Comparison of ENCODE assay signal across 9 cellular contexts in the genomic region with DNA sequence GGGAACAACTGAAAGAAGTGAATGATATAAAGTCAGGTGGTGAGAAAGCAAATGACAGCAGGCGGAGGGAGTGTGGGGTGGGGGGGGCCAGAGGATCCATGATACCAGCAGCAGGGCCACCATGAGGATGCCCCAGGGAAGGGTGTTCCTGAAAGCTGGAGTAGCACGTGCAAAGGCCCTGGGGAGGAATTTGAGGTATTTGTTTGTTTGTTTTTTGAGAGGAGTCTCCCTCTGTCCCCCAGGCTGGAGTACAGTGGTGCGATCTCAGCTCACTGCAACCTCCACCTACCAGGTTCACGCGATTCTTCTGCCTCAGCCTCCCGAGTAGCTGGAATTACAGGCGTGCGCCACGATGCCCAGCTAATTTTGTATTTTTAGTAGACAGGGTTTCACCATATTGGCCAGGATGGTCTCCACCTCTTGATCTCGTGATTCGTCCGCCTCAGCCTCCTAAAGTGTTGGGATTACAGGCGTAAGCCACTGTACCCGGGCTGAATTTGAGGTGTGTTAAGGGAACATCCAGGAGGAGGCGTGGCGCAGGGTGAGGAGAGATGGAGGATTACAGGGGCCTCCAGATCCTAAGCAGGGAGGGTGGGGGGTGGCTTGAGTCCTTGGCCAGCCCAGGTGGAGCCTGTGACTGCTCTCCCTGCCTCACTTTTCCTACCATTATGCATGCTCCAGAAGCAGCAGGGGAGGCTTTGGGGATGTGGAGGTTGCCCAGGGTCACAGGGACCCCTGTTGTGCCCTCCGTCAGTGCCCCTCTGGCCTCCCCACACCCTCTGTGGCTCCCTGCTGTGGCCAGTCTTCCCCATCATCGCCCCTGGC. TPM values are rescaled to one million over a fixed set of nuclear protein-coding genes. Genes with fewer than 3 reads are reported as not detected.
DNase-seq lines count a peak whose midpoint lies in the region; ATAC-seq, FAIRE-seq and TF ChIP-seq lines count a peak whose summit lies in the region.
"Had no signal": no experiment of that assay in that cellular context is flagged by ENCODE, and none has a peak within 500 bp of the region (broad histone marks: within the 10 kb centered on the region; RNA-seq: fewer than 3 reads in every experiment).

No MANE protein-coding gene starts in this region.

- H3K27ac ChIP-seq in GM12878 (ENCODE audit: control insufficient read depth, insufficient read depth) (no peak overlapping the region), mesendoderm (ENCODE audit: low read depth, low read length) (peak overlapping the region; percentile 90)

- ATAC-seq in activated T-cell treated with anti-CD3 and anti-CD28 coated beads, Interleukin-2, amount 50 U/mL, for 72 hours (replicated peaks in 1 of 2) = no peak
- ATAC-seq in GM12878 = no peak
- ATAC-seq in GM18505 (IDR thresholded peaks at IDR 0.05; ENCODE audit: unreplicated experiment) = no peak

- peaks cover 5% of the 10 kb centered on the region for H3K79me2 ChIP-seq in GM12878 (ENCODE audit: control insufficient read depth, insufficient read depth, low read length)
- H3K79me2 ChIP-seq in mesendoderm (ENCODE audit: control insufficient read depth, insufficient read depth, low read length) = no peaks in the 10 kb centered on the region

- H4K5ac ChIP-seq in mesendoderm (ENCODE audit: low read length) = no peak overlapping the region

- no peak for TF ChIP-seq EP300 in GM12878 (IDR thresholded peaks at IDR 0.05; ENCODE audit: borderline replicate concordance in 1 of 2, control insufficient read depth in 1 of 2, low read depth in 2 of 2, low read length in 2 of 2)

- H3K23ac ChIP-seq in mesendoderm (ENCODE audit: low read length) = no peak overlapping the region

- BruUV-seq in GM12878 (replicated peaks; lab: Mats Ljungman, UMichigan) (no TSS peak), Calu3 (replicated peaks; lab: Mats Ljungman, UMichigan) (no TSS peak)

- peak overlapping the region; percentile 42 for H3K18ac ChIP-seq in mesendoderm (ENCODE audit: low read length)

- H2AFZ ChIP-seq in GM12878 (ENCODE audit: control insufficient read depth, low read depth, low read length) = no peak overlapping the region

- no peak overlapping the region for H4K8ac ChIP-seq in mesendoderm (ENCODE audit: low read depth, low read length)

- peak overlapping the region; percentile 57 for H3K56ac ChIP-seq in mesendoderm (ENCODE audit: low read length)

- peaks cover 2 to 4% of the 10 kb centered on the region in 2 donors for H3K9me3 Mint-ChIP-seq in activated T-cell treated with anti-CD3 and anti-CD28 coated beads, Interleukin-2, amount 50 U/mL, for 72 hours
- H3K9me3 Mint-ChIP-seq in type B pancreatic cell (no peaks in the 10 kb centered on the region), Calu3 (ENCODE audit: low read depth, unreplicated experiment) (no peaks in the 10 kb centered on the region)

- no peak for TF ChIP-seq POLR2A in GM12878 (IDR thresholded peaks at IDR 0.05; ENCODE audit: low read depth, low read length)
- no peak for TF ChIP-seq POLR2A in GM18505 (IDR thresholded peaks at IDR 0.05; ENCODE audit: borderline replicate concordance, extremely low read depth, insufficient read depth, insufficient read length)

- peak overlapping the region; percentile 96; the same call in 1 of the 2 replicates for H3K4me3 ChIP-seq in GM12878
- no peak overlapping the region for H3K4me3 ChIP-seq in mesendoderm (ENCODE audit: low read length)

- DNase-seq in activated T-cell treated with anti-CD3 and anti-CD28 coated beads, Interleukin-2, amount 50 U/mL, for 72 hours = no peak
- no peak for DNase-seq in activated T-cell treated with anti-CD3 and anti-CD28 coated beads, Interleukin-2, amount 50 U/mL, for 48 hours
- DNase-seq in GM12878 (ENCODE audit: low read depth, low spot score) (no peak), mesendoderm (peak; percentile 42), type B pancreatic cell (ENCODE audit: extremely low spot score, unreplicated experiment) (no peak), Calu3 (no peak), HCEC 1CT (no peak)

- TF ChIP-seq RAD21 in GM12878 (IDR thresholded peaks at IDR 0.05; ENCODE audit: insufficient read depth, low read depth, low read length) = no peak

- no peaks in the 10 kb centered on the region for H3K79me1 ChIP-seq in mesendoderm (ENCODE audit: low read length)

- CTCF ChIA-PET in GM12878 (lab: Yijun Ruan, JAX) = interaction anchor here (0.8 to 4.5 kb wide), 6 partner anchors 8 to 34 kb away, joined by 3 to 81 read pairs (median 18); a partner anchor contains a TSS
- CTCF ChIA-PET in Calu3 (lab: Charles Lee) = interaction anchor here (1.8 kb wide), 1 partner anchor 14 kb away, joined by 6 read pairs; no protein-coding TSS in a partner anchor

- H3K4me2 ChIP-seq in GM12878 (ENCODE audit: control insufficient read depth, insufficient read depth) = peak overlapping the region; percentile 99
- no peak overlapping the region for H3K4me2 ChIP-seq in mesendoderm (ENCODE audit: low read length)

- TF ChIP-seq CTCF in GM12878 (IDR thresholded peaks at IDR 0.05 in 2 of 3, conservative IDR thresholded peaks at IDR 0.05 in 1 of 3; ENCODE audit: control insufficient read depth in 2 of 3, extremely low read depth in 1 of 3, insufficient read depth in 1 of 3, low read depth in 3 of 3, low read length in 3 of 3) (no peak), type B pancreatic cell (conservative IDR thresholded peaks at IDR 0.05) (no peak), Calu3 (IDR thresholded peaks at IDR 0.05; ENCODE audit: unreplicated experiment) (no peak)

- peaks cover 79% of the 10 kb centered on the region for H3K4me1 Mint-ChIP-seq in activated T-cell treated with anti-CD3 and anti-CD28 coated beads, Interleukin-2, amount 50 U/mL, for 72 hours (ENCODE audit: low read depth)
- H3K4me1 Mint-ChIP-seq in type B pancreatic cell (ENCODE audit: unreplicated experiment) (peaks cover 24% of the 10 kb centered on the region), Calu3 (ENCODE audit: low read depth, unreplicated experiment) (peaks cover 18% of the 10 kb centered on the region)

- H3K36me3 ChIP-seq in GM12878 (ENCODE audit: control insufficient read depth in 2 of 2, insufficient read depth in 2 of 2, low read length in 1 of 2) (no peaks in the 10 kb centered on the region), mesendoderm (ENCODE audit: control insufficient read depth, insufficient read depth, low read length) (no peaks in the 10 kb centered on the region)

- peak overlapping the region; percentile 91 for H3K27ac Mint-ChIP-seq in activated T-cell treated with anti-CD3 and anti-CD28 coated beads, Interleukin-2, amount 50 U/mL, for 72 hours
- H3K27ac Mint-ChIP-seq in type B pancreatic cell (peak overlapping the region; percentile 98), Calu3 (ENCODE audit: unreplicated experiment) (no peak overlapping the region)

- H3K9ac ChIP-seq in GM12878 (ENCODE audit: control insufficient read depth, insufficient read depth, low read length) (peak overlapping the region; percentile 93), mesendoderm (ENCODE audit: low read length) (peak overlapping the region; percentile 58)

- WGBS in GM12878 (ENCODE audit: insufficient coverage, insufficient replicate concordance, low lambda C conversion rate, missing lambda C conversion rate) = 76% methylated on average over 18 of the region's 18 CpGs
- WGBS in mesendoderm (ENCODE audit: extremely low coverage, insufficient coverage, low lambda C conversion rate) = no CpG with 5 or more reads among the region's 18 CpGs

- H4K20me1 ChIP-seq in GM12878 (ENCODE audit: control insufficient read depth, insufficient read depth) = no peaks in the 10 kb centered on the region

- SMC1A ChIA-PET in GM12878 (lab: Charles Lee; ENCODE audit: uncharacterized antibody, unreplicated experiment) = interaction anchor here (1.0 to 4.3 kb wide), 6 partner anchors 9 to 35 kb away, joined by 3 to 58 read pairs (median 12); a partner anchor contains a TSS

- no peak overlapping the region for H2BK120ac ChIP-seq in mesendoderm (ENCODE audit: low read depth, low read length)

- H3K4ac ChIP-seq in mesendoderm (ENCODE audit: low read depth, low read length) = no peak overlapping the region

- in situ Hi-C loops in GM12878 (cut with MboI) = no loop called here

- no peak overlapping the region for H2BK15ac ChIP-seq in mesendoderm (replicated peaks; ENCODE audit: low read depth)

- peak overlapping the region; percentile 4 for H2BK5ac ChIP-seq in mesendoderm (ENCODE audit: low read length)

- H3K4me3 Mint-ChIP-seq in activated T-cell treated with anti-CD3 and anti-CD28 coated beads, Interleukin-2, amount 50 U/mL, for 72 hours = peak overlapping the region; percentile 88 to 94
- H3K4me3 Mint-ChIP-seq in type B pancreatic cell (peak overlapping the region; percentile 78), Calu3 (ENCODE audit: low read depth, unreplicated experiment) (no peak overlapping the region)

- RAD21 ChIA-PET in GM12878 (lab: Charles Lee; ENCODE audit: unreplicated experiment) = interaction anchor here (0.7 to 5.8 kb wide), 8 partner anchors 9 to 126 kb away, joined by 3 to 136 read pairs (median 8); a partner anchor contains a TSS

- POLR2A ChIA-PET in GM12878 (lab: Charles Lee) = interaction anchor here (0.7 to 5.8 kb wide), 7 partner anchors 9 to 124 kb away, joined by 3 to 172 read pairs (median 13); a partner anchor contains a TSS

- H3K27me3 ChIP-seq in GM12878 (replicated peaks in 1 of 2; ENCODE audit: control insufficient read depth in 2 of 2, insufficient read depth in 2 of 2, low read length in 1 of 2) (no peaks in the 10 kb centered on the region; a peak in 1 of 4 replicates), mesendoderm (ENCODE audit: insufficient read depth, low read length, poor library complexity) (no peaks in the 10 kb centered on the region)

- H3K36me3 Mint-ChIP-seq in activated T-cell treated with anti-CD3 and anti-CD28 coated beads, Interleukin-2, amount 50 U/mL, for 72 hours (ENCODE audit: insufficient read depth in 2 of 2) = peaks cover 9 to 11% of the 10 kb centered on the region in 2 donors
- H3K36me3 Mint-ChIP-seq in type B pancreatic cell = no peaks in the 10 kb centered on the region
- H3K36me3 Mint-ChIP-seq in Calu3 (ENCODE audit: insufficient read depth, unreplicated experiment) = peaks cover 13% of the 10 kb centered on the region

- intact Hi-C loops in GM12878 (cut with micrococcal nuclease; ENCODE audit: unreplicated experiment) (no loop called here), Calu3 (cut with micrococcal nuclease; ENCODE audit: unreplicated experiment) (no loop called here)

- H3K4me1 ChIP-seq in GM12878 (ENCODE audit: control insufficient read depth, insufficient read depth, low read length) = peaks cover 32% of the 10 kb centered on the region
- peaks cover 5% of the 10 kb centered on the region for H3K4me1 ChIP-seq in mesendoderm (ENCODE audit: control insufficient read depth, low read depth, low read length)

- FAIRE-seq in GM12878 (lab: Jason Lieb, UNC) = no peak
- FAIRE-seq: H54 had no signal

- no peaks in the 10 kb centered on the region; the same call in 2 of the 3 replicates for H3K9me3 ChIP-seq in GM12878 (replicated peaks; ENCODE audit: control insufficient read depth, insufficient read depth, low read length)

- H2AK5ac ChIP-seq in mesendoderm (ENCODE audit: low read length) = peak overlapping the region; percentile 48

- no peaks in the 10 kb centered on the region for H3K27me3 Mint-ChIP-seq in activated T-cell treated with anti-CD3 and anti-CD28 coated beads, Interleukin-2, amount 50 U/mL, for 72 hours (ENCODE audit: low read depth)
- H3K27me3 Mint-ChIP-seq in type B pancreatic cell (no peaks in the 10 kb centered on the region), Calu3 (ENCODE audit: unreplicated experiment) (no peaks in the 10 kb centered on the region)

RNA-seq across cellular contexts. Expression of a gene that starts 12.4 kb away (rescaled TPM):
- total RNA-seq in activated T-cell treated with anti-CD3 and anti-CD28 coated beads, Interleukin-2, amount 50 U/mL, for 72 hours = 100 to 1,000 TPM; 197 to 235 TPM
- total RNA-seq in GM12878 (2013; cell fraction: nucleolus; rRNA removed) = 50.9 and 51.1 TPM in 2 replicates
- total RNA-seq in GM12878 (2014; rRNA removed) = 91.3 and 116 TPM in 2 replicates
- 16.9 and 19.1 TPM in 2 replicates for total RNA-seq in GM12878 (2014; rRNA removed; fragmentation: Illumina TruSeq; extraction: Trizol)
- total RNA-seq in GM12878 (2021) = 164 and 176 TPM in 2 replicates
- polyA plus RNA-seq in GM12878 (2011; ENCODE audit: low read depth) = 5.4 TPM
- 9.2 and 18.6 TPM in 2 replicates for polyA plus RNA-seq in GM12878 (2011; rRNA removed)
- 36.2 and 90.3 TPM in 2 replicates for polyA plus RNA-seq in GM12878 (2011; cell fraction: cytosol; rRNA removed)
- polyA plus RNA-seq in GM12878 (2011; cell fraction: nucleus; rRNA removed) = 64.3 and 75.7 TPM in 2 replicates
- polyA plus RNA-seq in GM12878 (2012) = 68.6 and 81.1 TPM in 2 replicates
- 20.3 and 26.8 TPM in 2 replicates for polyA plus RNA-seq in GM12878 (2014; fragmentation: Illumina TruSeq; extraction: Trizol)
- 10 to 100 TPM; 11.2 to 16.0 TPM for polyA plus RNA-seq in GM12878 (2014; fragmentation: Nextera tagmentation; extraction: Ambion mirVana)
- 148 and 166 TPM in 2 replicates for polyA plus RNA-seq in GM12878 (2014; rRNA removed)
- polyA plus RNA-seq in GM12878 (2016; fragmentation: Nextera tagmentation; extraction: Ambion mirVana) = 1 to 10 TPM; 7.4 to 9.1 TPM
- 22.5 and 61.2 TPM in 2 replicates for polyA minus RNA-seq in GM12878 (2011; rRNA and poly(A)+ RNA removed)
- polyA minus RNA-seq in GM12878 (2011; cell fraction: cytosol; rRNA and poly(A)+ RNA removed) = 55.2 and 60.1 TPM in 2 replicates
- 70.8 and 116 TPM in 2 replicates for polyA minus RNA-seq in GM12878 (2011; cell fraction: nucleus; rRNA and poly(A)+ RNA removed)
- polyA plus RNA-seq in mesendoderm (2013, experiment 1 of 2) = 70.9 TPM
- polyA plus RNA-seq in mesendoderm (2013, experiment 2 of 2) = 72.9 TPM
- total RNA-seq in type B pancreatic cell (ENCODE audit: low replicate concordance) = 126 and 232 TPM in 2 replicates
- 44.9 and 60.9 TPM in 2 replicates for total RNA-seq in Calu3 (2022)

RNA-seq across cellular contexts. Expression of a gene that starts 19.6 kb away (rescaled TPM):
- total RNA-seq in activated T-cell treated with anti-CD3 and anti-CD28 coated beads, Interleukin-2, amount 50 U/mL, for 72 hours = 1 to 10 TPM; 2.2 to 2.8 TPM
- 0.27 and 0.29 TPM in 2 replicates for total RNA-seq in GM12878 (2013; cell fraction: nucleolus; rRNA removed)
- 0.23 and 0.27 TPM in 2 replicates for total RNA-seq in GM12878 (2014; rRNA removed)
- 0.27 and 0.28 TPM in 2 replicates for total RNA-seq in GM12878 (2014; rRNA removed; fragmentation: Illumina TruSeq; extraction: Trizol)
- 0.54 and 0.64 TPM in 2 replicates for total RNA-seq in GM12878 (2021)
- 0.73 TPM for polyA plus RNA-seq in GM12878 (2011; ENCODE audit: low read depth)
- polyA plus RNA-seq in GM12878 (2011; rRNA removed) = 0.01 TPM in 1 of 2 replicates, not detected in the other
- under 0.01 and 0.02 TPM in 2 replicates for polyA plus RNA-seq in GM12878 (2011; cell fraction: cytosol; rRNA removed)
- 0.19 and 0.22 TPM in 2 replicates for polyA plus RNA-seq in GM12878 (2011; cell fraction: nucleus; rRNA removed)
- polyA plus RNA-seq in GM12878 (2012) = 0.67 and 0.68 TPM in 2 replicates
- 0.08 and 0.19 TPM in 2 replicates for polyA plus RNA-seq in GM12878 (2014; fragmentation: Illumina TruSeq; extraction: Trizol)
- not detected for polyA plus RNA-seq in GM12878 (2014; fragmentation: Nextera tagmentation; extraction: Ambion mirVana)
- polyA plus RNA-seq in GM12878 (2014; rRNA removed) = 0.45 and 0.72 TPM in 2 replicates
- under 1 TPM in 1 of 2 experiments, not detected in 1; 0.07 TPM for polyA plus RNA-seq in GM12878 (2016; fragmentation: Nextera tagmentation; extraction: Ambion mirVana)
- 0.05 and 0.07 TPM in 2 replicates for polyA minus RNA-seq in GM12878 (2011; rRNA and poly(A)+ RNA removed)
- polyA minus RNA-seq in GM12878 (2011; cell fraction: cytosol; rRNA and poly(A)+ RNA removed) = not detected in 2 replicates
- polyA minus RNA-seq in GM12878 (2011; cell fraction: nucleus; rRNA and poly(A)+ RNA removed) = 0.12 and 0.38 TPM in 2 replicates
- polyA plus RNA-seq in mesendoderm (2013, experiment 1 of 2) = 0.06 TPM
- 0.07 TPM for polyA plus RNA-seq in mesendoderm (2013, experiment 2 of 2)
- total RNA-seq in type B pancreatic cell (ENCODE audit: low replicate concordance) = 7.8 and 10.2 TPM in 2 replicates
- total RNA-seq in Calu3 (2022) = 1.5 and 1.6 TPM in 2 replicates

RNA-seq across cellular contexts. Expression of a gene that starts 29.0 kb away (rescaled TPM):
- 100 to 1,000 TPM; 178 to 250 TPM for total RNA-seq in activated T-cell treated with anti-CD3 and anti-CD28 coated beads, Interleukin-2, amount 50 U/mL, for 72 hours
- 19.7 and 29.3 TPM in 2 replicates for total RNA-seq in GM12878 (2013; cell fraction: nucleolus; rRNA removed)
- 430 and 457 TPM in 2 replicates for total RNA-seq in GM12878 (2014; rRNA removed)
- total RNA-seq in GM12878 (2014; rRNA removed; fragmentation: Illumina TruSeq; extraction: Trizol) = 163 and 186 TPM in 2 replicates
- total RNA-seq in GM12878 (2021) = 248 and 251 TPM in 2 replicates
- 28.1 TPM for polyA plus RNA-seq in GM12878 (2011; ENCODE audit: low read depth)
- polyA plus RNA-seq in GM12878 (2011; rRNA removed) = 95.6 and 140 TPM in 2 replicates
- polyA plus RNA-seq in GM12878 (2011; cell fraction: cytosol; rRNA removed) = 186 and 318 TPM in 2 replicates
- polyA plus RNA-seq in GM12878 (2011; cell fraction: nucleus; rRNA removed) = 124 and 152 TPM in 2 replicates
- polyA plus RNA-seq in GM12878 (2012) = 117 and 128 TPM in 2 replicates
- polyA plus RNA-seq in GM12878 (2014; fragmentation: Illumina TruSeq; extraction: Trizol) = 59.2 and 86.6 TPM in 2 replicates
- 10 to 100 TPM; 12.6 to 38.2 TPM for polyA plus RNA-seq in GM12878 (2014; fragmentation: Nextera tagmentation; extraction: Ambion mirVana)
- 439 and 477 TPM in 2 replicates for polyA plus RNA-seq in GM12878 (2014; rRNA removed)
- 100 to 1,000 TPM; 628 to 652 TPM for polyA plus RNA-seq in GM12878 (2016; fragmentation: Nextera tagmentation; extraction: Ambion mirVana)
- 21.9 and 42.9 TPM in 2 replicates for polyA minus RNA-seq in GM12878 (2011; rRNA and poly(A)+ RNA removed)
- 25.9 and 27.1 TPM in 2 replicates for polyA minus RNA-seq in GM12878 (2011; cell fraction: cytosol; rRNA and poly(A)+ RNA removed)
- polyA minus RNA-seq in GM12878 (2011; cell fraction: nucleus; rRNA and poly(A)+ RNA removed) = 19.8 and 31.0 TPM in 2 replicates
- polyA plus RNA-seq in mesendoderm (2013, experiment 1 of 2) = 236 TPM
- 226 TPM for polyA plus RNA-seq in mesendoderm (2013, experiment 2 of 2)
- 196 and 223 TPM in 2 replicates for total RNA-seq in type B pancreatic cell (ENCODE audit: low replicate concordance)
- 111 and 115 TPM in 2 replicates for total RNA-seq in Calu3 (2022)

RNA-seq across cellular contexts. Expression of a gene that starts 46.5 kb away (rescaled TPM):
- total RNA-seq in activated T-cell treated with anti-CD3 and anti-CD28 coated beads, Interleukin-2, amount 50 U/mL, for 72 hours = 10 to 100 TPM; 55.5 to 58.0 TPM
- total RNA-seq in GM12878 (2013; cell fraction: nucleolus; rRNA removed) = 50.5 and 53.8 TPM in 2 replicates
- total RNA-seq in GM12878 (2014; rRNA removed) (14.6 and 15.5 TPM in 2 replicates), GM12878 (2014; rRNA removed; fragmentation: Illumina TruSeq; extraction: Trizol) (22.8 and 25.1 TPM in 2 replicates), GM12878 (2021) (37.9 and 39.4 TPM in 2 replicates), type B pancreatic cell (ENCODE audit: low replicate concordance) (28.8 and 46.7 TPM in 2 replicates), Calu3 (2022) (27.9 and 42.0 TPM in 2 replicates)
- polyA plus RNA-seq in GM12878 (2011; ENCODE audit: low read depth) = 15.9 TPM
- polyA plus RNA-seq in GM12878 (2011; rRNA removed) (21.4 and 33.7 TPM in 2 replicates), GM12878 (2014; fragmentation: Illumina TruSeq; extraction: Trizol) (11.3 and 14.4 TPM in 2 replicates), GM12878 (2014; fragmentation: Nextera tagmentation; extraction: Ambion mirVana) (10 to 100 TPM; 13.8 to 13.9 TPM), GM12878 (2014; rRNA removed) (18.2 and 20.7 TPM in 2 replicates), GM12878 (2016; fragmentation: Nextera tagmentation; extraction: Ambion mirVana) (10 to 100 TPM; 15.9 to 20.5 TPM)
- polyA plus RNA-seq in GM12878 (2011; cell fraction: cytosol; rRNA removed) = 31.7 and 40.5 TPM in 2 replicates
- polyA plus RNA-seq in GM12878 (2011; cell fraction: nucleus; rRNA removed) = 39.9 and 44.3 TPM in 2 replicates
- polyA plus RNA-seq in GM12878 (2012) = 21.5 and 32.3 TPM in 2 replicates
- polyA minus RNA-seq in GM12878 (2011; rRNA and poly(A)+ RNA removed) = 61.1 and 73.8 TPM in 2 replicates
- 14.3 and 17.2 TPM in 2 replicates for polyA minus RNA-seq in GM12878 (2011; cell fraction: cytosol; rRNA and poly(A)+ RNA removed)
- 14.3 and 22.0 TPM in 2 replicates for polyA minus RNA-seq in GM12878 (2011; cell fraction: nucleus; rRNA and poly(A)+ RNA removed)
- polyA plus RNA-seq in mesendoderm (2013, experiment 1 of 2) = 20.5 TPM
- polyA plus RNA-seq in mesendoderm (2013, experiment 2 of 2) = 23.0 TPM
